32 cellular contexts compared by ENCODE assay signal in genomic region chr6:133526436-133526835, GRCh38.
"Had no signal": no experiment of that assay in that cellular context is flagged by ENCODE, and none has a peak within 500 bp of the region (broad histone marks: within the 10 kb centered on the region; RNA-seq: fewer than 3 reads in every experiment).

No MANE protein-coding gene starts in this region.

- DNase-seq: activated CD4-positive, alpha-beta memory T cell treated with anti-CD3 and anti-CD28 coated beads for 36 hours; activated CD4-positive, alpha-beta T cell treated with anti-CD3 and anti-CD28 coated beads for 36 hours; activated CD4-positive, alpha-beta T cell treated with anti-CD3 and anti-CD28 coated beads, Interleukin-2, amount 10 ng/mL, durations not matched to agents 24 days and 14 days; activated CD4-positive, CD25-positive, alpha-beta regulatory T cell; activated CD4-positive, CD25-positive, alpha-beta regulatory T cell treated with anti-CD3 and anti-CD28 coated beads, Interleukin-2, amount 50 U/mL, for 72 hours; activated CD8-positive, alpha-beta memory T cell treated with anti-CD3 and anti-CD28 coated beads, Interleukin-2, amount 10 ng/mL, durations not matched to agents 7 days and 5 days; activated CD8-positive, alpha-beta memory T cell treated with anti-CD3 and anti-CD28 coated beads, Interleukin-2, amount 50 U/mL, for 4 hours; activated CD8-positive, alpha-beta T cell treated with anti-CD3 and anti-CD28 coated beads, Interleukin-2, amount 10 ng/mL, durations not matched to agents 7 days and 5 days; activated gamma-delta T cell; activated naive CD4-positive, alpha-beta T cell; activated naive CD4-positive, alpha-beta T cell treated with anti-CD3 and anti-CD28 coated beads, Interleukin-2, amount 10 ng/mL, durations not matched to agents 7 days and 5 days; activated naive CD8-positive, alpha-beta T cell treated with anti-CD3 and anti-CD28 coated beads, Interleukin-2, amount 10 ng/mL, durations not matched to agents 7 days and 5 days; activated T-cell treated with anti-CD3 and anti-CD28 coated beads, Interleukin-2, amount 50 U/mL, for 24 hours; activated T-cell treated with anti-CD3 and anti-CD28 coated beads, Interleukin-2, amount 50 U/mL, for 72 hours; central memory CD4-positive, alpha-beta T cell; cerebellar nuclear complex; colonic mucosa; dorsolateral prefrontal cortex; effector memory CD4-positive, alpha-beta T cell; endodermal cell; foreskin fibroblast; head of caudate nucleus; T-helper 17 cell; T1000; WERI-Rb-1 had no signal

- H3K4me1 ChIP-seq: breast epithelium, colonic mucosa had no signal

- H3K27me3 Mint-ChIP-seq: activated CD4-positive, alpha-beta T cell treated with anti-CD3 and anti-CD28 coated beads, Interleukin-2, amount 10 ng/mL, durations not matched to agents 24 days and 14 days; activated naive CD4-positive, alpha-beta T cell treated with anti-CD3 and anti-CD28 coated beads, Interleukin-2, amount 10 ng/mL, durations not matched to agents 7 days and 5 days; activated naive CD8-positive, alpha-beta T cell treated with anti-CD3 and anti-CD28 coated beads, Interleukin-2, amount 10 ng/mL, durations not matched to agents 7 days and 5 days; brain had no signal

- H3K36me3 Mint-ChIP-seq: activated CD4-positive, alpha-beta memory T cell treated with anti-CD3 and anti-CD28 coated beads for 36 hours; activated CD8-positive, alpha-beta memory T cell treated with anti-CD3 and anti-CD28 coated beads, Interleukin-2, amount 10 ng/mL, durations not matched to agents 7 days and 5 days; activated naive CD4-positive, alpha-beta T cell treated with anti-CD3 and anti-CD28 coated beads, Interleukin-2, amount 10 ng/mL, durations not matched to agents 7 days and 5 days; activated naive CD4-positive, alpha-beta T cell treated with anti-CD3 and anti-CD28 coated beads, Interleukin-2, amount 50 U/mL, for 72 hours; activated naive CD8-positive, alpha-beta T cell treated with anti-CD3 and anti-CD28 coated beads, Interleukin-2, amount 10 ng/mL, durations not matched to agents 7 days and 5 days had no signal

- H3K9me3 ChIP-seq: ascending aorta, breast epithelium, colonic mucosa had no signal

- H3K4me3 ChIP-seq: ascending aorta, breast epithelium, cardiac muscle cell, colonic mucosa, dorsolateral prefrontal cortex had no signal

- H3K36me3 ChIP-seq: ascending aorta, breast epithelium, cardiac muscle cell, colonic mucosa, WERI-Rb-1 had no signal

- H3K4me3 Mint-ChIP-seq: activated CD4-positive, alpha-beta memory T cell treated with anti-CD3 and anti-CD28 coated beads for 36 hours; activated CD4-positive, alpha-beta T cell treated with anti-CD3 and anti-CD28 coated beads for 36 hours; activated CD4-positive, alpha-beta T cell treated with anti-CD3 and anti-CD28 coated beads, Interleukin-2, amount 10 ng/mL, durations not matched to agents 24 days and 14 days; activated CD8-positive, alpha-beta memory T cell treated with anti-CD3 and anti-CD28 coated beads, Interleukin-2, amount 10 ng/mL, durations not matched to agents 7 days and 5 days; activated CD8-positive, alpha-beta T cell treated with anti-CD3 and anti-CD28 coated beads, Interleukin-2, amount 10 ng/mL, durations not matched to agents 7 days and 5 days; activated naive CD4-positive, alpha-beta T cell treated with anti-CD3 and anti-CD28 coated beads, Interleukin-2, amount 10 ng/mL, durations not matched to agents 7 days and 5 days; activated naive CD8-positive, alpha-beta T cell treated with anti-CD3 and anti-CD28 coated beads, Interleukin-2, amount 10 ng/mL, durations not matched to agents 7 days and 5 days; activated T-cell treated with anti-CD3 and anti-CD28 coated beads, Interleukin-2, amount 50 U/mL, for 24 hours; activated T-cell treated with anti-CD3 and anti-CD28 coated beads, Interleukin-2, amount 50 U/mL, for 72 hours; brain; endodermal cell; T-helper 17 cell; T-helper 2 cell treated with Interferon-gamma antibody and Interleukin-4, amounts not matched to agents 5 μg/mL and 100 μg/mL, for 36 hours had no signal

- H3K27ac Mint-ChIP-seq: activated CD4-positive, alpha-beta memory T cell treated with anti-CD3 and anti-CD28 coated beads for 36 hours; activated CD4-positive, alpha-beta T cell treated with anti-CD3 and anti-CD28 coated beads for 36 hours; activated CD4-positive, alpha-beta T cell treated with anti-CD3 and anti-CD28 coated beads, Interleukin-2, amount 10 ng/mL, durations not matched to agents 24 days and 14 days; activated CD8-positive, alpha-beta memory T cell treated with anti-CD3 and anti-CD28 coated beads, Interleukin-2, amount 10 ng/mL, durations not matched to agents 7 days and 5 days; activated CD8-positive, alpha-beta T cell treated with anti-CD3 and anti-CD28 coated beads, Interleukin-2, amount 10 ng/mL, durations not matched to agents 7 days and 5 days; activated naive CD4-positive, alpha-beta T cell treated with anti-CD3 and anti-CD28 coated beads, Interleukin-2, amount 10 ng/mL, durations not matched to agents 7 days and 5 days; activated naive CD4-positive, alpha-beta T cell treated with anti-CD3 and anti-CD28 coated beads, Interleukin-2, amount 50 U/mL, for 72 hours; activated naive CD8-positive, alpha-beta T cell treated with anti-CD3 and anti-CD28 coated beads, Interleukin-2, amount 10 ng/mL, durations not matched to agents 7 days and 5 days; activated T-cell treated with anti-CD3 and anti-CD28 coated beads, Interleukin-2, amount 50 U/mL, for 24 hours; activated T-cell treated with anti-CD3 and anti-CD28 coated beads, Interleukin-2, amount 50 U/mL, for 72 hours; brain; endodermal cell; T-helper 17 cell; T-helper 2 cell treated with Interferon-gamma antibody and Interleukin-4, amounts not matched to agents 5 μg/mL and 100 μg/mL, for 36 hours had no signal

- H3K4me1 Mint-ChIP-seq: activated CD4-positive, alpha-beta T cell treated with anti-CD3 and anti-CD28 coated beads for 36 hours; activated CD4-positive, alpha-beta T cell treated with anti-CD3 and anti-CD28 coated beads, Interleukin-2, amount 10 ng/mL, durations not matched to agents 24 days and 14 days; activated CD8-positive, alpha-beta memory T cell treated with anti-CD3 and anti-CD28 coated beads, Interleukin-2, amount 10 ng/mL, durations not matched to agents 7 days and 5 days; activated naive CD4-positive, alpha-beta T cell treated with anti-CD3 and anti-CD28 coated beads, Interleukin-2, amount 10 ng/mL, durations not matched to agents 7 days and 5 days; activated naive CD8-positive, alpha-beta T cell treated with anti-CD3 and anti-CD28 coated beads, Interleukin-2, amount 10 ng/mL, durations not matched to agents 7 days and 5 days; brain; endodermal cell; T-helper 17 cell had no signal

- H3K27me3 ChIP-seq: ascending aorta, breast epithelium, cardiac muscle cell, colonic mucosa, dorsolateral prefrontal cortex had no signal

- ATAC-seq: activated CD4-positive, alpha-beta T cell treated with anti-CD3 and anti-CD28 coated beads for 36 hours; activated CD8-positive, alpha-beta memory T cell treated with anti-CD3 and anti-CD28 coated beads, Interleukin-2, amount 10 ng/mL, durations not matched to agents 7 days and 5 days; activated CD8-positive, alpha-beta T cell treated with anti-CD3 and anti-CD28 coated beads, Interleukin-2, amount 10 ng/mL, durations not matched to agents 7 days and 5 days; activated naive CD4-positive, alpha-beta T cell treated with anti-CD3 and anti-CD28 coated beads, Interleukin-2, amount 50 U/mL, for 72 hours; activated T-cell treated with anti-CD3 and anti-CD28 coated beads, Interleukin-2, amount 50 U/mL, for 72 hours; esophagus mucosa; T-helper 17 cell had no signal

- H3K9me3 Mint-ChIP-seq: activated CD4-positive, alpha-beta memory T cell treated with anti-CD3 and anti-CD28 coated beads for 36 hours; activated CD4-positive, alpha-beta T cell treated with anti-CD3 and anti-CD28 coated beads, Interleukin-2, amount 10 ng/mL, durations not matched to agents 24 days and 14 days; activated naive CD4-positive, alpha-beta T cell treated with anti-CD3 and anti-CD28 coated beads, Interleukin-2, amount 10 ng/mL, durations not matched to agents 7 days and 5 days; activated naive CD4-positive, alpha-beta T cell treated with anti-CD3 and anti-CD28 coated beads, Interleukin-2, amount 50 U/mL, for 72 hours; activated naive CD8-positive, alpha-beta T cell treated with anti-CD3 and anti-CD28 coated beads, Interleukin-2, amount 10 ng/mL, durations not matched to agents 7 days and 5 days; activated T-cell treated with anti-CD3 and anti-CD28 coated beads, Interleukin-2, amount 50 U/mL, for 24 hours; activated T-cell treated with anti-CD3 and anti-CD28 coated beads, Interleukin-2, amount 50 U/mL, for 72 hours; brain; endodermal cell; T-helper 2 cell treated with Interferon-gamma antibody and Interleukin-4, amounts not matched to agents 5 μg/mL and 100 μg/mL, for 36 hours had no signal

- H3K27ac ChIP-seq: ascending aorta, breast epithelium, cardiac muscle cell, colonic mucosa, dorsolateral prefrontal cortex, WERI-Rb-1 had no signal
